Comparison of ENCODE assay signal across 1 cellular context in the genomic region with DNA sequence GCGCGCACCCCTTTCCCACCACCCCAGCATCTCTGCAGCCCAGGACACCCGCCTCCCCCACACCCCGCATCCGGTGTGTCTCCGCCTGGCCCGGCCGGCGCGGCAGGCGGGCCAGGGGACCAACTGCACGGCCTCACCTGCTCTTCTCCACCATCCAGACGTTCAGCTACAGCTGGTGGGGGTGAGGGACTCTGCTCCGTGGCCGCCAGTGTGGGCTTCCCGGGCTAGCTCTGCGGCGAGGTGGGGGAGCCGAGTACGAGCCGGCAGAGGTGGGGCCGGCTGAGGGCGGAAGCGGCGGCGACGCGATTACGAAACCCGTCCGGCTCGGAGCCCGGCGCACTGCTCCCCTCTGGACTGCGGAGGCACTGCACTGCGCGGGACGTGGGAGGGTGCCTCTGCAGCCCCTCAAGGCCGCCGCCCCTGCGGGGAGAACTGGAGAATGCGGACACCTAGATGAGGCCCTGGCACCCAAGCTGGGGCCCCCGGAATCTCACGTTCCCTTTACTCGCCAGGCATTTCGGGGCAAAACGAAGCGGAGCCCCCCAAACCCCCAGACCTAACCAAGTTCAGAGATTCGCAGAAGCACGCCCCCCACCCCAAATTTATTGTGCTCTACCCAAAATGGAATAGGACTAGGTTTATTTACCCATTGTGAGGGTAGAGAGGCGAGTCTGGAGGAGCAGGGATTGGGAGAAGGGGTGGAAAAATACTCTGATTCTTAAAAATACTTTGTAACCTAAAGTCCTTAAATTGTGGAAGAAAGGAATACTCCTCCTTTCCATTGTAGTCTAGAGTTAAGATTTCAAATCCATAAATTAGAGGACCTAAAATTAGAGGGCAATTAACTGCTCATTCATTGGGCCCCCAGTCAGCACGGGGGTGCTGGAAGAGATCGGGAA.
TF ChIP-seq lines count a peak whose summit lies in the region.

A gene with protein sequence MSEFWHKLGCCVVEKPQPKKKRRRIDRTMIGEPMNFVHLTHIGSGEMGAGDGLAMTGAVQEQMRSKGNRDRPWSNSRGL (minus strand): TSS at position 281 of the 899 bp plus-strand sequence. CDS start 3,892 bp downstream, outside the sequence.

TF ChIP-seq in K562, 482 proteins besides CTCF, POLR2A, EP300 and RAD21 (continued from another document and continues in another):
- TF ChIP-seq PTTG1 (tag; IDR thresholded peaks at IDR 0.05; ENCODE audit: low read depth): no peak
- peak; percentile 99 for TF ChIP-seq CEBPB (tag; IDR thresholded peaks at IDR 0.05)
- TF ChIP-seq SOX6 (IDR thresholded peaks at IDR 0.05): peak; percentile 35; the same call in 1 of the 2 replicates
- no peak for TF ChIP-seq SREBF2 (CRISPR knock-in tag; IDR thresholded peaks at IDR 0.05)
- TF ChIP-seq YY1 (IDR thresholded peaks at IDR 0.05; ENCODE audit: borderline replicate concordance in 1 of 3, control insufficient read depth in 1 of 3, extremely low read depth in 1 of 3, insufficient read depth in 3 of 3, insufficient read length in 1 of 3, insufficient replicate concordance in 2 of 3, low read depth in 1 of 3, low read length in 2 of 3): peak in 2 of 3 experiments; percentile 49 to 60
- no peak for TF ChIP-seq TEAD2 (tag; IDR thresholded peaks at IDR 0.05)
- 0 out of 2 replicates have a peak, but pooled peaks have one; percentile 46 for TF ChIP-seq STAG1 (CRISPR knock-in tag; IDR thresholded peaks at IDR 0.05; ENCODE audit: borderline replicate concordance)
- TF ChIP-seq, protein P1, sequence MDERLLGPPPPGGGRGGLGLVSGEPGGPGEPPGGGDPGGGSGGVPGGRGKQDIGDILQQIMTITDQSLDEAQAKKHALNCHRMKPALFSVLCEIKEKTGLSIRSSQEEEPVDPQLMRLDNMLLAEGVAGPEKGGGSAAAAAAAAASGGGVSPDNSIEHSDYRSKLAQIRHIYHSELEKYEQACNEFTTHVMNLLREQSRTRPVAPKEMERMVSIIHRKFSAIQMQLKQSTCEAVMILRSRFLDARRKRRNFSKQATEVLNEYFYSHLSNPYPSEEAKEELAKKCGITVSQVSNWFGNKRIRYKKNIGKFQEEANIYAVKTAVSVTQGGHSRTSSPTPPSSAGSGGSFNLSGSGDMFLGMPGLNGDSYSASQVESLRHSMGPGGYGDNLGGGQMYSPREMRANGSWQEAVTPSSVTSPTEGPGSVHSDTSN (CRISPR knock-in tag; IDR thresholded peaks at IDR 0.05; ENCODE audit: low read depth): no peak
- TF ChIP-seq, protein P1 (tag; conservative IDR thresholded peaks at IDR 0.05; ENCODE audit: low read depth): no peak
- TF ChIP-seq, protein P2, sequence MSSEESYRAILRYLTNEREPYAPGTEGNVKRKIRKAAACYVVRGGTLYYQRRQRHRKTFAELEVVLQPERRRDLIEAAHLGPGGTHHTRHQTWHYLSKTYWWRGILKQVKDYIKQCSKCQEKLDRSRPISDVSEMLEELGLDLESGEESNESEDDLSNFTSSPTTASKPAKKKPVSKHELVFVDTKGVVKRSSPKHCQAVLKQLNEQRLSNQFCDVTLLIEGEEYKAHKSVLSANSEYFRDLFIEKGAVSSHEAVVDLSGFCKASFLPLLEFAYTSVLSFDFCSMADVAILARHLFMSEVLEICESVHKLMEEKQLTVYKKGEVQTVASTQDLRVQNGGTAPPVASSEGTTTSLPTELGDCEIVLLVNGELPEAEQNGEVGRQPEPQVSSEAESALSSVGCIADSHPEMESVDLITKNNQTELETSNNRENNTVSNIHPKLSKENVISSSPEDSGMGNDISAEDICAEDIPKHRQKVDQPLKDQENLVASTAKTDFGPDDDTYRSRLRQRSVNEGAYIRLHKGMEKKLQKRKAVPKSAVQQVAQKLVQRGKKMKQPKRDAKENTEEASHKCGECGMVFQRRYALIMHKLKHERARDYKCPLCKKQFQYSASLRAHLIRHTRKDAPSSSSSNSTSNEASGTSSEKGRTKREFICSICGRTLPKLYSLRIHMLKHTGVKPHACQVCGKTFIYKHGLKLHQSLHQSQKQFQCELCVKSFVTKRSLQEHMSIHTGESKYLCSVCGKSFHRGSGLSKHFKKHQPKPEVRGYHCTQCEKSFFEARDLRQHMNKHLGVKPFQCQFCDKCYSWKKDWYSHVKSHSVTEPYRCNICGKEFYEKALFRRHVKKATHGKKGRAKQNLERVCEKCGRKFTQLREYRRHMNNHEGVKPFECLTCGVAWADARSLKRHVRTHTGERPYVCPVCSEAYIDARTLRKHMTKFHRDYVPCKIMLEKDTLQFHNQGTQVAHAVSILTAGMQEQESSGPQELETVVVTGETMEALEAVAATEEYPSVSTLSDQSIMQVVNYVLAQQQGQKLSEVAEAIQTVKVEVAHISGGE (CRISPR knock-in tag; IDR thresholded peaks at IDR 0.05): peak; percentile 78 to 94 (median 92); a peak in 5 of 6 replicates
- peak; percentile 45; the same call in 1 of the 2 replicates for TF ChIP-seq ZEB2 (IDR thresholded peaks at IDR 0.05)
- peak; percentile 71; the same call in 1 of the 2 replicates for TF ChIP-seq PHF8 (IDR thresholded peaks at IDR 0.05; ENCODE audit: borderline replicate concordance, low read length)
- TF ChIP-seq HIVEP1 (CRISPR knock-in tag; IDR thresholded peaks at IDR 0.05): peak; percentile 21; the same call in 1 of the 2 replicates
- TF ChIP-seq XRCC5 (IDR thresholded peaks at IDR 0.05; ENCODE audit: low read depth, low read length): peak; percentile 70; the same call in 1 of the 2 replicates
- TF ChIP-seq FOSL1 (tag; conservative IDR thresholded peaks at IDR 0.05): no peak
- TF ChIP-seq TAF1 (IDR thresholded peaks at IDR 0.05; ENCODE audit: control insufficient read depth, extremely low read depth, insufficient read depth, low read length, severe bottlenecking): peak; percentile 94
- peak; percentile 48 for TF ChIP-seq SMC3 (conservative IDR thresholded peaks at IDR 0.05; ENCODE audit: insufficient read depth, low read depth, low read length)
- TF ChIP-seq ZNF140 (CRISPR knock-in tag; IDR thresholded peaks at IDR 0.05): no peak
- 0 out of 2 replicates have a peak, but pooled peaks have one; percentile 29 for TF ChIP-seq BHLHE40 (IDR thresholded peaks at IDR 0.05; ENCODE audit: low read length)
- no peak for TF ChIP-seq KHSRP (IDR thresholded peaks at IDR 0.05)
- TF ChIP-seq NFIC (IDR thresholded peaks at IDR 0.05): peak; percentile 41
- TF ChIP-seq, protein P3, sequence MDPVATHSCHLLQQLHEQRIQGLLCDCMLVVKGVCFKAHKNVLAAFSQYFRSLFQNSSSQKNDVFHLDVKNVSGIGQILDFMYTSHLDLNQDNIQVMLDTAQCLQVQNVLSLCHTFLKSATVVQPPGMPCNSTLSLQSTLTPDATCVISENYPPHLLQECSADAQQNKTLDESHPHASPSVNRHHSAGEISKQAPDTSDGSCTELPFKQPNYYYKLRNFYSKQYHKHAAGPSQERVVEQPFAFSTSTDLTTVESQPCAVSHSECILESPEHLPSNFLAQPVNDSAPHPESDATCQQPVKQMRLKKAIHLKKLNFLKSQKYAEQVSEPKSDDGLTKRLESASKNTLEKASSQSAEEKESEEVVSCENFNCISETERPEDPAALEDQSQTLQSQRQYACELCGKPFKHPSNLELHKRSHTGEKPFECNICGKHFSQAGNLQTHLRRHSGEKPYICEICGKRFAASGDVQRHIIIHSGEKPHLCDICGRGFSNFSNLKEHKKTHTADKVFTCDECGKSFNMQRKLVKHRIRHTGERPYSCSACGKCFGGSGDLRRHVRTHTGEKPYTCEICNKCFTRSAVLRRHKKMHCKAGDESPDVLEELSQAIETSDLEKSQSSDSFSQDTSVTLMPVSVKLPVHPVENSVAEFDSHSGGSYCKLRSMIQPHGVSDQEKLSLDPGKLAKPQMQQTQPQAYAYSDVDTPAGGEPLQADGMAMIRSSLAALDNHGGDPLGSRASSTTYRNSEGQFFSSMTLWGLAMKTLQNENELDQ (CRISPR knock-in tag; IDR thresholded peaks at IDR 0.05; ENCODE audit: borderline replicate concordance): no peak; the same call in 1 of the 2 replicates
- TF ChIP-seq, protein P4, sequence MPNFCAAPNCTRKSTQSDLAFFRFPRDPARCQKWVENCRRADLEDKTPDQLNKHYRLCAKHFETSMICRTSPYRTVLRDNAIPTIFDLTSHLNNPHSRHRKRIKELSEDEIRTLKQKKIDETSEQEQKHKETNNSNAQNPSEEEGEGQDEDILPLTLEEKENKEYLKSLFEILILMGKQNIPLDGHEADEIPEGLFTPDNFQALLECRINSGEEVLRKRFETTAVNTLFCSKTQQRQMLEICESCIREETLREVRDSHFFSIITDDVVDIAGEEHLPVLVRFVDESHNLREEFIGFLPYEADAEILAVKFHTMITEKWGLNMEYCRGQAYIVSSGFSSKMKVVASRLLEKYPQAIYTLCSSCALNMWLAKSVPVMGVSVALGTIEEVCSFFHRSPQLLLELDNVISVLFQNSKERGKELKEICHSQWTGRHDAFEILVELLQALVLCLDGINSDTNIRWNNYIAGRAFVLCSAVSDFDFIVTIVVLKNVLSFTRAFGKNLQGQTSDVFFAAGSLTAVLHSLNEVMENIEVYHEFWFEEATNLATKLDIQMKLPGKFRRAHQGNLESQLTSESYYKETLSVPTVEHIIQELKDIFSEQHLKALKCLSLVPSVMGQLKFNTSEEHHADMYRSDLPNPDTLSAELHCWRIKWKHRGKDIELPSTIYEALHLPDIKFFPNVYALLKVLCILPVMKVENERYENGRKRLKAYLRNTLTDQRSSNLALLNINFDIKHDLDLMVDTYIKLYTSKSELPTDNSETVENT (CRISPR knock-in tag; IDR thresholded peaks at IDR 0.05): peak; percentile 91
- no peak for TF ChIP-seq MCM3 (IDR thresholded peaks at IDR 0.05)
- TF ChIP-seq ZNF436 (CRISPR knock-in tag; IDR thresholded peaks at IDR 0.05): peak; percentile 28; the same call in 1 of the 2 replicates
- TF ChIP-seq, protein P5, sequence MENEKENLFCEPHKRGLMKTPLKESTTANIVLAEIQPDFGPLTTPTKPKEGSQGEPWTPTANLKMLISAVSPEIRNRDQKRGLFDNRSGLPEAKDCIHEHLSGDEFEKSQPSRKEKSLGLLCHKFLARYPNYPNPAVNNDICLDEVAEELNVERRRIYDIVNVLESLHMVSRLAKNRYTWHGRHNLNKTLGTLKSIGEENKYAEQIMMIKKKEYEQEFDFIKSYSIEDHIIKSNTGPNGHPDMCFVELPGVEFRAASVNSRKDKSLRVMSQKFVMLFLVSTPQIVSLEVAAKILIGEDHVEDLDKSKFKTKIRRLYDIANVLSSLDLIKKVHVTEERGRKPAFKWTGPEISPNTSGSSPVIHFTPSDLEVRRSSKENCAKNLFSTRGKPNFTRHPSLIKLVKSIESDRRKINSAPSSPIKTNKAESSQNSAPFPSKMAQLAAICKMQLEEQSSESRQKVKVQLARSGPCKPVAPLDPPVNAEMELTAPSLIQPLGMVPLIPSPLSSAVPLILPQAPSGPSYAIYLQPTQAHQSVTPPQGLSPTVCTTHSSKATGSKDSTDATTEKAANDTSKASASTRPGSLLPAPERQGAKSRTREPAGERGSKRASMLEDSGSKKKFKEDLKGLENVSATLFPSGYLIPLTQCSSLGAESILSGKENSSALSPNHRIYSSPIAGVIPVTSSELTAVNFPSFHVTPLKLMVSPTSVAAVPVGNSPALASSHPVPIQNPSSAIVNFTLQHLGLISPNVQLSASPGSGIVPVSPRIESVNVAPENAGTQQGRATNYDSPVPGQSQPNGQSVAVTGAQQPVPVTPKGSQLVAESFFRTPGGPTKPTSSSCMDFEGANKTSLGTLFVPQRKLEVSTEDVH (IDR thresholded peaks at IDR 0.05; ENCODE audit: low read depth, partially characterized antibody): peak; percentile 36
- TF ChIP-seq ARHGAP35 (IDR thresholded peaks at IDR 0.05; ENCODE audit: partially characterized antibody): no peak
- TF ChIP-seq SMARCC2 (IDR thresholded peaks at IDR 0.05; ENCODE audit: low read depth): no peak
- TF ChIP-seq PHF21A (IDR thresholded peaks at IDR 0.05; ENCODE audit: borderline replicate concordance, low read depth): no peak; the same call in 1 of the 2 replicates
- no peak for TF ChIP-seq NFATC3 (IDR thresholded peaks at IDR 0.05)
- TF ChIP-seq MAFF (IDR thresholded peaks at IDR 0.05; ENCODE audit: low read length): no peak
- TF ChIP-seq, protein P6, sequence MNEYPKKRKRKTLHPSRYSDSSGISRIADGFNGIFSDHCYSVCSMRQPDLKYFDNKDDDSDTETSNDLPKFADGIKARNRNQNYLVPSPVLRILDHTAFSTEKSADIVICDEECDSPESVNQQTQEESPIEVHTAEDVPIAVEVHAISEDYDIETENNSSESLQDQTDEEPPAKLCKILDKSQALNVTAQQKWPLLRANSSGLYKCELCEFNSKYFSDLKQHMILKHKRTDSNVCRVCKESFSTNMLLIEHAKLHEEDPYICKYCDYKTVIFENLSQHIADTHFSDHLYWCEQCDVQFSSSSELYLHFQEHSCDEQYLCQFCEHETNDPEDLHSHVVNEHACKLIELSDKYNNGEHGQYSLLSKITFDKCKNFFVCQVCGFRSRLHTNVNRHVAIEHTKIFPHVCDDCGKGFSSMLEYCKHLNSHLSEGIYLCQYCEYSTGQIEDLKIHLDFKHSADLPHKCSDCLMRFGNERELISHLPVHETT (CRISPR knock-in tag; conservative IDR thresholded peaks at IDR 0.05 in 1 of 2, IDR thresholded peaks at IDR 0.05 in 1 of 2): peak in 1 of 2 experiments; percentile 65; a peak in 1 of 4 replicates
- TF ChIP-seq, protein P7, sequence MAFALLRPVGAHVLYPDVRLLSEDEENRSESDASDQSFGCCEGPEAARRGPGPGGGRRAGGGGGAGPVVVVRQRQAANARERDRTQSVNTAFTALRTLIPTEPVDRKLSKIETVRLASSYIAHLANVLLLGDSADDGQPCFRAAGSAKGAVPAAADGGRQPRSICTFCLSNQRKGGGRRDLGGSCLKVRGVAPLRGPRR (CRISPR knock-in tag; IDR thresholded peaks at IDR 0.05): no peak
